Comparison of ENCODE assay signal across 8 cellular contexts in genomic region chr1:94061513-94062443, GRCh38. TPM values are rescaled to one million over a fixed set of nuclear protein-coding genes. Genes with fewer than 3 reads are reported as not detected.
DNase-seq lines count a peak whose midpoint lies in the region; ATAC-seq and TF ChIP-seq lines count a peak whose summit lies in the region.

No MANE protein-coding gene starts in this region.

- H3K9me3 Mint-ChIP-seq in Caco-2 (ENCODE audit: unreplicated experiment) (no peaks in the 10 kb centered on the region), progenitor cell of endocrine pancreas (ENCODE audit: low read depth) (no peaks in the 10 kb centered on the region)

- CTCF ChIA-PET in Caco-2 (lab: Charles Lee), result interaction anchor here (0.7 to 2.3 kb wide), 12 partner anchors 16 to 402 kb away, joined by 3 to 36 read pairs (median 6); partner anchors contain the start of gene ARHGAP29

- H3K4me3 Mint-ChIP-seq in Caco-2 (ENCODE audit: unreplicated experiment) (no peak overlapping the region), progenitor cell of endocrine pancreas (ENCODE audit: low read depth) (no peak overlapping the region)

- POLR2A ChIA-PET in Caco-2 (lab: Charles Lee), result interaction anchor here (0.8 to 1.4 kb wide), 5 partner anchors 9 to 186 kb away, joined by 3 to 9 read pairs (median 4); partner anchors contain the start of gene ARHGAP29

- peak; percentile 80 for ATAC-seq in GM19035 (IDR thresholded peaks at IDR 0.05; ENCODE audit: unreplicated experiment)
- peak; percentile 88 for ATAC-seq in HG03139 (IDR thresholded peaks at IDR 0.05; ENCODE audit: unreplicated experiment)

- peaks cover 32% of the 10 kb centered on the region for H3K4me1 ChIP-seq in Caco-2

- TF ChIP-seq CTCF in Caco-2 (IDR thresholded peaks at IDR 0.05; ENCODE audit: insufficient read depth in 1 of 2, low read depth in 1 of 2, low read length in 1 of 2, severe bottlenecking in 1 of 2, unreplicated experiment in 1 of 2) (peak; percentile 72), progenitor cell of endocrine pancreas (IDR thresholded peaks at IDR 0.05; ENCODE audit: unreplicated experiment) (peak; percentile 80)

- BruUV-seq in Caco-2 (replicated peaks; lab: Mats Ljungman, UMichigan), result TSS peak; percentile 76

- intact Hi-C loops in Caco-2 (cut with micrococcal nuclease; ENCODE audit: unreplicated experiment) (loop anchor here (1.0 to 5.0 kb wide), 8 partner anchors 16 to 402 kb away; no protein-coding TSS in a partner anchor), head of caudate nucleus (cut with DNase I) (loop anchor here (5.0 to 10.0 kb wide), 3 partner anchors 183 to 401 kb away; no protein-coding TSS in a partner anchor)

- no peaks in the 10 kb centered on the region for H3K9me3 ChIP-seq in Caco-2

- H3K4me1 Mint-ChIP-seq in Caco-2 (ENCODE audit: low read depth, unreplicated experiment) (peaks cover 22% of the 10 kb centered on the region), progenitor cell of endocrine pancreas (ENCODE audit: low read depth) (peaks cover 12% of the 10 kb centered on the region)

- H3K36me3 Mint-ChIP-seq in Caco-2 (ENCODE audit: insufficient read depth, unreplicated experiment) (no peaks in the 10 kb centered on the region), progenitor cell of endocrine pancreas (ENCODE audit: insufficient read depth) (no peaks in the 10 kb centered on the region)

- H3K27me3 Mint-ChIP-seq in Caco-2 (ENCODE audit: insufficient read depth, unreplicated experiment), result no peaks in the 10 kb centered on the region
- H3K27me3 Mint-ChIP-seq in progenitor cell of endocrine pancreas, result peaks cover 5% of the 10 kb centered on the region

- no peak overlapping the region for H3K4me3 ChIP-seq in Caco-2 (ENCODE audit: low read depth, low read length)

- no peaks in the 10 kb centered on the region for H3K36me3 ChIP-seq in Caco-2 (ENCODE audit: control insufficient read depth, insufficient read depth, low read length)

- DNase-seq in Caco-2, result peak; percentile 81 to 86
- DNase-seq in NCI-H510A treated with DMSO at 0.1 percent for 48 hours (lab: John Stamatoyannopoulos, UW), result peak; percentile 81
- DNase-seq in activated T-cell treated with anti-CD3 and anti-CD28 coated beads, Interleukin-2, amount 50 U/mL, for 48 hours, result peak; percentile 56
- peak in 41 of 42 donors; percentile 23 to 86 (median 67) for DNase-seq in head of caudate nucleus
- DNase-seq in progenitor cell of endocrine pancreas (ENCODE audit: low spot score, unreplicated experiment), result peak; percentile 44
- DNase-seq in cortex of kidney (lab: John Stamatoyannopoulos, UW), result no peak

- H3K27me3 ChIP-seq in Caco-2 (replicated peaks; ENCODE audit: control insufficient read depth, insufficient read depth, low read length), result no peaks in the 10 kb centered on the region

- H3K27ac Mint-ChIP-seq in Caco-2 (ENCODE audit: unreplicated experiment) (peak overlapping the region; percentile 28), progenitor cell of endocrine pancreas (no peak overlapping the region)

RNA-seq across cellular contexts. Expression of gene ABCA4, which starts 59.2 kb away (rescaled TPM):
- total RNA-seq in Caco-2 (2022) (1.0 and 1.8 TPM in 2 replicates), progenitor cell of endocrine pancreas (0.86 and 2.0 TPM in 2 replicates)
